22 cellular contexts compared by ENCODE assay signal in the genomic region with DNA sequence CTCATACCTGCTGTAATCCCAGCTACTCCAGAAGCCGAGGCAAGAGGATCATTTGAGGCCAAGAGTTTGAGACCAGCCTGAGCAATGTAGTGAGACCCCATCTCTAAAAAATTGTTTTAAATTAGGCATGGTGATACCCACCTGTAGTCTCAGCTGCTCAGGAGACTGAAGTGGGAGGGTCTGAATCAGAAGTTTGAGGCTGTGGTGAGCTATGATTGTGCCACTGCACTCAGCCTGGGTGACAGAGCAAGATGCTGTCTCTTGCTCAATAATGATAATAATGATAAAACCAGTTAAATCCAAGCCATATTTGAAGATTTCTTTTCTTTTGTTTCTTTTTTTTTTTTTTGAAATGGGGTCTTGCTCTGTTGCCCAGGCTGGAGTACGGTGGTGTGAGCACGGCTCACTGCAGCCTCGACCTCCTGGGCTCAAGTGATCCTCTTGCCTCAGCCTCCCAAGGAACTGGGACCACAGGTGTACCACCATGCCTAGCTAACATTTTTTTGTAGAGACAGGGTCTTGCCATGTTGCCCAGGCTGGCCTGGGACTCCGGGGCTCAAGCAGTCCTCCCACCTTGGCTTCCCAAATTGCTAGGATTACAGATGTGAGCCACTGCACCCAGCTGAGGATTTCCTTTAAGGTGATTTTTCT. TPM values are rescaled to one million over a fixed set of nuclear protein-coding genes. Genes with fewer than 3 reads are reported as not detected.
DNase-seq lines count a peak whose midpoint lies in the region; ATAC-seq, FAIRE-seq and TF ChIP-seq lines count a peak whose summit lies in the region.
"Had no signal": no experiment of that assay in that cellular context is flagged by ENCODE, and none has a peak within 500 bp of the region (broad histone marks: within the 10 kb centered on the region; RNA-seq: fewer than 3 reads in every experiment).

No MANE protein-coding gene starts in this region.

- intact Hi-C loops in activated CD4-positive, alpha-beta memory T cell treated with anti-CD3 and anti-CD28 coated beads for 36 hours (cut with micrococcal nuclease), result loop anchor here (10.0 kb wide), 1 partner anchor 460 kb away; no protein-coding TSS in a partner anchor

- H3K4me1 Mint-ChIP-seq in activated CD4-positive, alpha-beta memory T cell treated with anti-CD3 and anti-CD28 coated beads for 36 hours (ENCODE audit: low read depth), result peaks cover 54% of the 10 kb centered on the region
- peaks cover 38% of the 10 kb centered on the region for H3K4me1 Mint-ChIP-seq in activated CD4-positive, alpha-beta memory T cell treated with anti-CD3 and anti-CD28 coated beads, Interleukin-2, amount 10 ng/mL, durations not matched to agents 7 days and 5 days
- peaks cover 38% of the 10 kb centered on the region in 2 donors for H3K4me1 Mint-ChIP-seq in effector memory CD8-positive, alpha-beta T cell (ENCODE audit: low read depth in 2 of 2)
- peaks cover under 1% of the 10 kb centered on the region; the same call in 1 of the 3 replicates for H3K4me1 Mint-ChIP-seq in GM23338

- CTCF ChIA-PET in activated CD4-positive, alpha-beta memory T cell treated with anti-CD3 and anti-CD28 coated beads for 36 hours (lab: Charles Lee), result interaction anchor here (1.1 to 2.4 kb wide), 2 partner anchors 10 to 111 kb away, joined by 5 to 9 read pairs; no protein-coding TSS in a partner anchor
- CTCF ChIA-PET in activated CD4-positive, alpha-beta memory T cell treated with anti-CD3 and anti-CD28 coated beads, Interleukin-2, amount 10 ng/mL, durations not matched to agents 7 days and 5 days (lab: Charles Lee), result interaction anchor here (0.7 to 1.3 kb wide), 2 partner anchors 12 to 158 kb away, joined by 3 read pairs; partner anchors contain the start of gene PSMA6
- CTCF ChIA-PET in HEK293T (lab: Yijun Ruan, JAX), result interaction anchor here (0.9 kb wide), 1 partner anchor 89 kb away, joined by 7 read pairs; no protein-coding TSS in a partner anchor
- CTCF ChIA-PET in GM10248 (lab: Yijun Ruan, JAX), result interaction anchor here (1.3 kb wide), 3 partner anchors 86 to 164 kb away, joined by 3 to 8 read pairs (median 3); no protein-coding TSS in a partner anchor

- H3K27ac ChIP-seq in GM23338 (ENCODE audit: low read depth), result no peak overlapping the region
- H3K27ac ChIP-seq: A549 had no signal

- no peak overlapping the region for H3K27ac Mint-ChIP-seq in activated CD4-positive, alpha-beta memory T cell treated with anti-CD3 and anti-CD28 coated beads for 36 hours
- no peak overlapping the region for H3K27ac Mint-ChIP-seq in activated CD4-positive, alpha-beta memory T cell treated with anti-CD3 and anti-CD28 coated beads, Interleukin-2, amount 10 ng/mL, durations not matched to agents 7 days and 5 days
- H3K27ac Mint-ChIP-seq in effector memory CD8-positive, alpha-beta T cell, result peak overlapping the region; percentile 13 to 53
- no peak overlapping the region for H3K27ac Mint-ChIP-seq in GM23338

- no peaks in the 10 kb centered on the region for H3F3A ChIP-seq in GM23338 (replicated peaks; ENCODE audit: low read depth)

- no peaks in the 10 kb centered on the region for H3K27me3 ChIP-seq in GM23338 (ENCODE audit: insufficient read depth)

- no peaks in the 10 kb centered on the region for H3K9me3 Mint-ChIP-seq in activated CD4-positive, alpha-beta memory T cell treated with anti-CD3 and anti-CD28 coated beads for 36 hours
- no peaks in the 10 kb centered on the region for H3K9me3 Mint-ChIP-seq in activated CD4-positive, alpha-beta memory T cell treated with anti-CD3 and anti-CD28 coated beads, Interleukin-2, amount 10 ng/mL, durations not matched to agents 7 days and 5 days
- H3K9me3 Mint-ChIP-seq in effector memory CD8-positive, alpha-beta T cell, result no peaks in the 10 kb centered on the region
- no peaks in the 10 kb centered on the region for H3K9me3 Mint-ChIP-seq in GM23338
- H3K9me3 Mint-ChIP-seq: CD4-positive, alpha-beta memory T cell had no signal

- no peak overlapping the region for H3K4me2 ChIP-seq in GM23338
- H3K4me2 ChIP-seq: A549 had no signal

- H3K4me3 ChIP-seq in GM23338, result no peak overlapping the region
- H3K4me3 ChIP-seq: A549, GM12878 had no signal

- no peak for FAIRE-seq in GM12892 (lab: Jason Lieb, UNC)
- FAIRE-seq: A549, GM12878, GM18507, H1 had no signal

- H2AFZ ChIP-seq in GM23338, result no peak overlapping the region

- H3K79me2 ChIP-seq in GM23338 (replicated peaks; ENCODE audit: insufficient read depth), result peaks cover 81% of the 10 kb centered on the region

- H4K20me1 ChIP-seq in GM23338 (replicated peaks; ENCODE audit: insufficient read depth), result peaks cover 16% of the 10 kb centered on the region

- H3K27me3 Mint-ChIP-seq in activated CD4-positive, alpha-beta memory T cell treated with anti-CD3 and anti-CD28 coated beads for 36 hours, result no peaks in the 10 kb centered on the region
- H3K27me3 Mint-ChIP-seq in activated CD4-positive, alpha-beta memory T cell treated with anti-CD3 and anti-CD28 coated beads, Interleukin-2, amount 10 ng/mL, durations not matched to agents 7 days and 5 days, result no peaks in the 10 kb centered on the region
- no peaks in the 10 kb centered on the region for H3K27me3 Mint-ChIP-seq in effector memory CD8-positive, alpha-beta T cell
- H3K27me3 Mint-ChIP-seq in GM23338 (ENCODE audit: insufficient read depth, low read depth, poor library complexity), result peaks cover 3% of the 10 kb centered on the region
- H3K27me3 Mint-ChIP-seq: CD4-positive, alpha-beta memory T cell had no signal

- no peaks in the 10 kb centered on the region for H3K9me2 ChIP-seq in GM23338 (ENCODE audit: insufficient read depth)

- peaks cover 21% of the 10 kb centered on the region for H3K36me3 Mint-ChIP-seq in activated CD4-positive, alpha-beta memory T cell treated with anti-CD3 and anti-CD28 coated beads for 36 hours
- peaks cover 38% of the 10 kb centered on the region for H3K36me3 Mint-ChIP-seq in activated CD4-positive, alpha-beta memory T cell treated with anti-CD3 and anti-CD28 coated beads, Interleukin-2, amount 10 ng/mL, durations not matched to agents 7 days and 5 days (ENCODE audit: low read depth)
- peaks cover 42% of the 10 kb centered on the region for H3K36me3 Mint-ChIP-seq in effector memory CD8-positive, alpha-beta T cell (ENCODE audit: insufficient read depth)
- peaks cover 33% of the 10 kb centered on the region; the same call in 2 of the 3 replicates for H3K36me3 Mint-ChIP-seq in GM23338 (ENCODE audit: low read depth)

- H3K4me3 Mint-ChIP-seq in activated CD4-positive, alpha-beta memory T cell treated with anti-CD3 and anti-CD28 coated beads for 36 hours, result no peak overlapping the region
- no peak overlapping the region for H3K4me3 Mint-ChIP-seq in activated CD4-positive, alpha-beta memory T cell treated with anti-CD3 and anti-CD28 coated beads, Interleukin-2, amount 10 ng/mL, durations not matched to agents 7 days and 5 days
- no peak overlapping the region for H3K4me3 Mint-ChIP-seq in effector memory CD8-positive, alpha-beta T cell
- no peak overlapping the region for H3K4me3 Mint-ChIP-seq in GM23338
- H3K4me3 Mint-ChIP-seq: CD4-positive, alpha-beta memory T cell had no signal

- no peak for TF ChIP-seq POLR2A in GM12892 (IDR thresholded peaks at IDR 0.05; ENCODE audit: low read depth, low read length)

- H3K36me3 ChIP-seq in GM23338 (ENCODE audit: insufficient read depth), result peaks cover 13% of the 10 kb centered on the region

- TF ChIP-seq CTCF in GM10248 (IDR thresholded peaks at IDR 0.05; ENCODE audit: control extremely low read depth, extremely low read depth, low read depth, missing control alignments), result no peak
- TF ChIP-seq CTCF in GM23338 (conservative IDR thresholded peaks at IDR 0.05; ENCODE audit: low read depth in 2 of 2), result no peak

- H3K4me1 ChIP-seq in GM23338 (ENCODE audit: insufficient read depth), result no peaks in the 10 kb centered on the region
- H3K4me1 ChIP-seq: A549 had no signal

- peak; percentile 31 for DNase-seq in activated CD4-positive, alpha-beta memory T cell treated with anti-CD3 and anti-CD28 coated beads for 36 hours
- no peak for DNase-seq in activated CD4-positive, alpha-beta memory T cell treated with anti-CD3 and anti-CD28 coated beads, Interleukin-2, amount 10 ng/mL, durations not matched to agents 7 days and 5 days
- DNase-seq in HEK293T (ENCODE audit: extremely low spot score), result no peak
- no peak for DNase-seq in effector memory CD8-positive, alpha-beta T cell
- peak; percentile 21 for DNase-seq in stimulated activated CD8-positive, alpha-beta memory T cell treated with anti-CD3 and anti-CD28 coated beads, Interleukin-4, amount 100 ng/mL, for 48 hours
- DNase-seq in GM10248 (ENCODE audit: extremely low spot score), result no peak
- DNase-seq in GM23338 (ENCODE audit: low spot score), result no peak
- DNase-seq in GM12892 (ENCODE audit: insufficient read length), result no peak
- DNase-seq: CD4-positive, alpha-beta memory T cell; DMS153; GF-D8; MV-4-11; NCI-H1694 treated with DMSO at 0.1 percent for 48 hours; NCI-H2227 treated with DMSO at 0.1 percent for 48 hours; NCI-H510A treated with DMSO at 0.1 percent for 48 hours; NCI-H774; SIG-M5 had no signal

- no peak for ATAC-seq in effector memory CD8-positive, alpha-beta T cell (replicated peaks)
- no peak for ATAC-seq in GM23338
- ATAC-seq: A549, GM12878, SK-N-SH treated with all-trans-retinoic acid at 6 μM for 48 hours had no signal

- POLR2A ChIA-PET in activated CD4-positive, alpha-beta memory T cell treated with anti-CD3 and anti-CD28 coated beads for 36 hours (lab: Charles Lee), result interaction anchor here (2.0 to 2.3 kb wide), 2 partner anchors 13 to 100 kb away, joined by 7 to 9 read pairs; partner anchors contain the start of genes NFKBIA and PSMA6
- POLR2A ChIA-PET in activated CD4-positive, alpha-beta memory T cell treated with anti-CD3 and anti-CD28 coated beads, Interleukin-2, amount 10 ng/mL, durations not matched to agents 7 days and 5 days (lab: Charles Lee), result interaction anchor here (0.6 to 2.9 kb wide), 4 partner anchors 9 to 110 kb away, joined by 3 to 19 read pairs (median 4); partner anchors contain the start of gene PSMA6
- POLR2A ChIA-PET in HEK293T (lab: Yijun Ruan, JAX), result interaction anchor here (0.8 kb wide), 1 partner anchor 13 kb away, joined by 5 read pairs; the partner anchor contains the start of gene PSMA6
- POLR2A ChIA-PET in GM10248 (lab: Yijun Ruan, JAX), result interaction anchor here (1.2 to 2.6 kb wide), 3 partner anchors 10 to 99 kb away, joined by 8 to 10 read pairs (median 9); partner anchors contain the start of genes NFKBIA and PSMA6

TF ChIP-seq in HEK293T, 16 proteins besides CTCF, POLR2A, EP300 and RAD21 (continues in another document):
- no peak for TF ChIP-seq HDGF (IDR thresholded peaks at IDR 0.05; ENCODE audit: borderline replicate concordance)
- no peak for TF ChIP-seq CTBP1 (IDR thresholded peaks at IDR 0.05; ENCODE audit: borderline replicate concordance)

RNA-seq across cellular contexts. Expression of gene PSMA6, which starts 12.8 kb away (rescaled TPM):
- total RNA-seq in activated CD4-positive, alpha-beta memory T cell treated with anti-CD3 and anti-CD28 coated beads for 36 hours, result 100 to 1,000 TPM; 407 to 425 TPM
- total RNA-seq in activated CD4-positive, alpha-beta memory T cell treated with anti-CD3 and anti-CD28 coated beads, Interleukin-2, amount 10 ng/mL, durations not matched to agents 7 days and 5 days, result 100 to 1,000 TPM; 235 to 242 TPM
- 216 and 223 TPM in 2 replicates for total RNA-seq in GM23338 (2014; rRNA removed; shearing (Covaris generic))
- polyA plus RNA-seq in GM23338 (2016; fragmentation: Nextera tagmentation; extraction: Ambion mirVana), result 296 and 300 TPM in 2 replicates
- polyA plus RNA-seq in GM12892 (2012; ENCODE audit: missing spikeins), result 503 TPM

Comparison
In these comparisons a context has a peak if more than half of its experiments do, and no peak if none do; other contexts are left out.
1. DNase-seq: peak in activated CD4-positive, alpha-beta memory T cell treated with anti-CD3 and anti-CD28 coated beads for 36 hours (single experiment) and stimulated activated CD8-positive, alpha-beta memory T cell treated with anti-CD3 and anti-CD28 coated beads, Interleukin-4, amount 100 ng/mL, for 48 hours (single experiment); none in activated CD4-positive, alpha-beta memory T cell treated with anti-CD3 and anti-CD28 coated beads, Interleukin-2, amount 10 ng/mL, durations not matched to agents 7 days and 5 days (single experiment), HEK293T (single experiment), effector memory CD8-positive, alpha-beta T cell (0 of 3), GM10248 (single experiment), GM23338 (single experiment) and GM12892 (single experiment).
2. H3K27ac Mint-ChIP-seq: peak in effector memory CD8-positive, alpha-beta T cell (2 of 2); none in activated CD4-positive, alpha-beta memory T cell treated with anti-CD3 and anti-CD28 coated beads for 36 hours (single experiment), activated CD4-positive, alpha-beta memory T cell treated with anti-CD3 and anti-CD28 coated beads, Interleukin-2, amount 10 ng/mL, durations not matched to agents 7 days and 5 days (single experiment) and GM23338 (single experiment).